21 cellular contexts compared by ENCODE assay signal in the genomic region with DNA sequence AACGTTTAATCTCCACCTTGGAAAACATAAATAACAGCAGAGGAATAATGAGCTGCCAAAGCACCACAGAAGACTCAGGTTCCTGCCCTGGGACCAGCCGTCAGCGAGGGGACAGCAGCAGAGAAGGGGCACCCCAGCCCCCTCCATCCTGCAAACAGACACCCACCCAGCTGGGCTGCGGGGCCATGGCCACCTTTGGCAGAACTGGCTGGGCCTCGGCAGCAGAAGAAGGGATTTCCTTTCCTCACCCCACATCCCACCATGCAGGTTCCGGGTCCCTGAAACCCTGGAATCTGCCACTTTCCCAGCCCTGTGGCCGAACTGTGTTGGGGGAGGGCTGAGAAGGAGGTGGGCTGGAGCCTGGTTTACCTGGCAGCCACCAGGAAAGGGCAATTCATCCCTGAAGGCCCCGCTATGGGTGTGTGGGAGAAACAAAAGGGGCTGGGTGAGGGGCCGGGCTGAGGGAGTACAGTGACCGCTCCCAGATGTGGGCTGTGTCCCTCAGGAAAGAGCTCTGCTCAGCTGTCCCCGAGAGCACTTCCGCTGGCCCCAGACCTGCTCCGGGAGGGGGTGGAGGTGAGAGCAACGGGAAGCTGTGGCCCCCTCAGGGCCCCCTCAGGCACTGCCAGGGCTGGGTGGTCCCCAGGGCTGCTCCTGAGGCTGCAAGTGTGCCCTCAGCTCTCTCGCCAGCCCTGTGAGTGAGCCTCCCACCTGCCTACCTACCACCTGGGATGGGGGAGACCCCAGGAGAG. TPM values are rescaled to one million over a fixed set of nuclear protein-coding genes. Genes with fewer than 3 reads are reported as not detected.
DNase-seq lines count a peak whose midpoint lies in the region; ATAC-seq and TF ChIP-seq lines count a peak whose summit lies in the region.
"Had no signal": no experiment of that assay in that cellular context is flagged by ENCODE, and none has a peak within 500 bp of the region (broad histone marks: within the 10 kb centered on the region; RNA-seq: fewer than 3 reads in every experiment).

No MANE protein-coding gene starts in this region.

- H3K27ac Mint-ChIP-seq in brain, result peak overlapping the region in 4 of 5 experiments; percentile 54 to 81 (median 68)
- H3K27ac Mint-ChIP-seq: activated CD4-positive, alpha-beta memory T cell treated with anti-CD3 and anti-CD28 coated beads, Interleukin-2, amount 10 ng/mL, durations not matched to agents 7 days and 5 days; immature natural killer cell had no signal

- no peak for TF ChIP-seq EP300 in stomach (IDR thresholded peaks at IDR 0.05)

- H3K4me1 ChIP-seq in HEK293 (ENCODE audit: control insufficient read depth, insufficient read depth, low read length), result peaks cover 24% of the 10 kb centered on the region
- peaks cover 0 to 19% of the 10 kb centered on the region in 2 donors for H3K4me1 ChIP-seq in muscle layer of duodenum (ENCODE audit: control insufficient read depth in 1 of 2, insufficient read depth in 2 of 2, low read length in 2 of 2)
- H3K4me1 ChIP-seq in stomach, result peaks cover 36 to 50% (median 45%) of the 10 kb centered on the region in 4 donors

- H3K27me3 ChIP-seq in muscle layer of duodenum (ENCODE audit: low read depth, low read length) (peaks cover 8% of the 10 kb centered on the region), stomach (peaks cover 0 to 51% (median 18%) of the 10 kb centered on the region in 3 donors)
- H3K27me3 ChIP-seq: SJSA1 had no signal

- TF ChIP-seq POLR2A in stomach (IDR thresholded peaks at IDR 0.05), result no peak

- CTCF ChIA-PET in HEK293 (lab: Yijun Ruan, JAX), result interaction anchor here (0.8 to 1.6 kb wide), 2 partner anchors 91 to 138 kb away, joined by 4 to 5 read pairs; no protein-coding TSS in a partner anchor

- H3K27ac ChIP-seq in HEK293 (ENCODE audit: extremely low read depth, low read depth, low read length), result peak overlapping the region; percentile 58
- H3K27ac ChIP-seq in muscle layer of duodenum (ENCODE audit: low read length), result peak overlapping the region; percentile 16
- H3K27ac ChIP-seq in stomach, result peak overlapping the region in 3 of 5 donors; percentile 21 to 50 (median 25)
- H3K27ac ChIP-seq: SJSA1, thoracic aorta had no signal

- H3K9me3 Mint-ChIP-seq in brain, result no peaks in the 10 kb centered on the region
- H3K9me3 Mint-ChIP-seq: activated CD4-positive, alpha-beta memory T cell treated with anti-CD3 and anti-CD28 coated beads, Interleukin-2, amount 10 ng/mL, durations not matched to agents 7 days and 5 days; immature natural killer cell had no signal

- intact Hi-C loops in stomach (cut with DNase I; ENCODE audit: low total_unique reads), result loop anchor here (10.0 kb wide), 1 partner anchor 123 kb away; no protein-coding TSS in a partner anchor

- ATAC-seq in GM19395 (IDR thresholded peaks at IDR 0.05; ENCODE audit: unreplicated experiment), result no peak
- no peak for ATAC-seq in GM18502 (IDR thresholded peaks at IDR 0.05; ENCODE audit: poor library complexity, unreplicated experiment)
- ATAC-seq: PC-3 had no signal

- POLR2A ChIA-PET in HEK293 (lab: Yijun Ruan, JAX), result interaction anchor here (1.1 kb wide), 1 partner anchor 15 kb away, joined by 4 read pairs; no protein-coding TSS in a partner anchor

- H3K9me3 ChIP-seq in HEK293 (ENCODE audit: control insufficient read depth, insufficient read depth, low read depth, low read length), result no peaks in the 10 kb centered on the region
- H3K9me3 ChIP-seq in muscle layer of duodenum (ENCODE audit: control insufficient read depth in 1 of 2, low read length in 2 of 2), result no peaks in the 10 kb centered on the region
- no peaks in the 10 kb centered on the region for H3K9me3 ChIP-seq in stomach
- H3K9me3 ChIP-seq: SJSA1, thoracic aorta had no signal

- H3K4me3 ChIP-seq in HEK293 (ENCODE audit: low read depth, low read length) (no peak overlapping the region), muscle layer of duodenum (ENCODE audit: low read depth in 1 of 2, low read length in 2 of 2) (no peak overlapping the region), stomach (no peak overlapping the region)
- H3K4me3 ChIP-seq: SJSA1, thoracic aorta had no signal

- H3K36me3 Mint-ChIP-seq in brain, result no peaks in the 10 kb centered on the region
- H3K36me3 Mint-ChIP-seq: immature natural killer cell had no signal

- peak overlapping the region in 3 of 5 experiments; percentile 16 to 70 (median 24) for H3K4me3 Mint-ChIP-seq in brain
- H3K4me3 Mint-ChIP-seq: activated CD4-positive, alpha-beta memory T cell treated with anti-CD3 and anti-CD28 coated beads, Interleukin-2, amount 10 ng/mL, durations not matched to agents 7 days and 5 days; immature natural killer cell had no signal

- peaks cover 12% of the 10 kb centered on the region for H3K27me3 Mint-ChIP-seq in brain

- TF ChIP-seq CTCF in HEK293 (tag by site-specific recombination; IDR thresholded peaks at IDR 0.05) (no peak), brain (conservative IDR thresholded peaks at IDR 0.05) (no peak), stomach (IDR thresholded peaks at IDR 0.05) (no peak)

- 62 to 74% (median 68%) methylated on average over 9 to 15 of the region's 15 CpGs for WGBS in stomach, 5 donors

- H3K4me1 Mint-ChIP-seq in brain, result peaks cover 62% of the 10 kb centered on the region

- no peak for DNase-seq in stomach
- DNase-seq in SW480 (ENCODE audit: low spot score), result no peak
- no peak for DNase-seq in NCI-H1092 treated with DMSO at 0.1 percent for 48 hours (lab: John Stamatoyannopoulos, UW)
- DNase-seq: activated CD4-positive, alpha-beta memory T cell treated with anti-CD3 and anti-CD28 coated beads, Interleukin-2, amount 10 ng/mL, durations not matched to agents 7 days and 5 days; activated naive CD4-positive, alpha-beta T cell treated with Interleukin-2 at 50 U/mL for 16 hours; AML-193; anterior cingulate cortex; EL; head of caudate nucleus; immature natural killer cell; NCI-H1417; NCI-H69; PC-3 had no signal

- H3K36me3 ChIP-seq in HEK293 (ENCODE audit: control insufficient read depth in 2 of 2, insufficient read depth in 1 of 2, low read length in 2 of 2) (peaks cover 0 to 61% of the 10 kb centered on the region in 2 experiments; a peak in 1 of 3 replicates), muscle layer of duodenum (ENCODE audit: control insufficient read depth in 1 of 2, insufficient read depth in 2 of 2, low read length in 2 of 2) (no peaks in the 10 kb centered on the region), stomach (no peaks in the 10 kb centered on the region)
- H3K36me3 ChIP-seq: SJSA1, thoracic aorta had no signal

TF ChIP-seq in HEK293, 187 proteins besides CTCF, POLR2A, EP300 and RAD21:
- no peak for TF ChIP-seq ZSCAN18 (tag by site-specific recombination; IDR thresholded peaks at IDR 0.05)
- TF ChIP-seq SP2 (tag by site-specific recombination; IDR thresholded peaks at IDR 0.05), result no peak
- TF ChIP-seq GLIS1 (tag by site-specific recombination; IDR thresholded peaks at IDR 0.05), result peak; percentile 21; the same call in 1 of the 2 replicates
- TF ChIP-seq ZSCAN16 (tag by site-specific recombination; IDR thresholded peaks at IDR 0.05), result no peak
- no peak for TF ChIP-seq ZNF132 (tag by site-specific recombination; IDR thresholded peaks at IDR 0.05; ENCODE audit: borderline replicate concordance)
- no peak for TF ChIP-seq MZF1 (tag by site-specific recombination; IDR thresholded peaks at IDR 0.05; ENCODE audit: borderline replicate concordance)
- peak; percentile 97 for TF ChIP-seq ZBTB20 (tag by site-specific recombination; IDR thresholded peaks at IDR 0.05)

RNA-seq across cellular contexts. Expression of gene PGF, which starts 3.8 kb away (rescaled TPM):
- polyA plus RNA-seq in brain (ENCODE audit: insufficient read depth, low read depth, low replicate concordance), result 21.8 TPM
- 10 to 100 TPM in 1 of 5 donors, 1 to 10 TPM in 3, not detected in 1; 1.8 to 13.3 (median 8.1) TPM for total RNA-seq in stomach
- polyA plus RNA-seq in stomach, result 1 to 10 TPM; 3.7 to 7.2 (median 4.8) TPM
- polyA plus RNA-seq: neural cell had no signal

RNA-seq across cellular contexts. Expression of gene RPS6KL1, which starts 28.6 kb away (rescaled TPM):
- 35.8 TPM for polyA plus RNA-seq in brain (ENCODE audit: insufficient read depth, low read depth, low replicate concordance)
- 1 to 10 TPM in 2 of 5 donors, not detected in 3; 1.3 to 2.0 TPM for total RNA-seq in stomach
- polyA plus RNA-seq in stomach, result 1 to 10 TPM in 2 of 3 donors, under 1 TPM in 1; 0.92 to 2.5 (median 2.0) TPM
- total RNA-seq: SJSA1 had no signal

RNA-seq across cellular contexts. Expression of gene EIF2B2, which starts 51.1 kb away (rescaled TPM):
- polyA plus RNA-seq in brain (ENCODE audit: insufficient read depth, low read depth, low replicate concordance) (98.5 TPM), stomach (10 to 100 TPM; 27.6 to 32.1 (median 29.1) TPM)
- total RNA-seq in stomach, result 100 to 1,000 TPM in 1 of 5 donors, 10 to 100 TPM in 3, 1 to 10 TPM in 1; 5.8 to 182 (median 23.7) TPM

Comparison
In these comparisons a context has a peak if more than half of its experiments do, and no peak if none do; other contexts are left out.
1. RNA of gene RPS6KL1, which starts 28.6 kb away (polyA plus RNA-seq): 35.8 TPM in brain (single experiment); 0.92 to 2.5 TPM in stomach; every median in the first group is over 10 times any median in the second.
2. Peak in every context shown above with its lines, with median percentiles within 50 percentile points of each other: H3K27ac ChIP-seq.